ENCODE assay signal across 1 cellular context in genomic region chr11:102622258-102622657, GRCh38.
A peak's percentile ranks its signal among the peaks of the same experiment; 100 is the strongest.
TF ChIP-seq lines count a peak whose summit lies in the region.

No MANE protein-coding gene starts in this region.

TF ChIP-seq in HepG2, 621 proteins besides CTCF, POLR2A, EP300 and RAD21 (continued from another document and continues in another):
- no peak for TF ChIP-seq ZNF234 (CRISPR knock-in tag; conservative IDR thresholded peaks at IDR 0.05)
- TF ChIP-seq GZF1 (CRISPR knock-in tag; IDR thresholded peaks at IDR 0.05) = no peak
- no peak for TF ChIP-seq ZNF24 (IDR thresholded peaks at IDR 0.05)
- TF ChIP-seq ZNF577 (CRISPR knock-in tag; IDR thresholded peaks at IDR 0.05; ENCODE audit: borderline replicate concordance, low read depth) = no peak
- no peak for TF ChIP-seq SMAD9 (CRISPR knock-in tag; IDR thresholded peaks at IDR 0.05)
- TF ChIP-seq AHR (CRISPR knock-in tag; IDR thresholded peaks at IDR 0.05) = no peak
- no peak for TF ChIP-seq TERF1 (CRISPR knock-in tag; IDR thresholded peaks at IDR 0.05)
- no peak for TF ChIP-seq HNF1A (IDR thresholded peaks at IDR 0.05; ENCODE audit: low read depth)
- TF ChIP-seq HNF1A (CRISPR knock-in tag; IDR thresholded peaks at IDR 0.05; ENCODE audit: borderline replicate concordance) = no peak
- no peak for TF ChIP-seq ZNF513 (CRISPR knock-in tag; conservative IDR thresholded peaks at IDR 0.05)
- TF ChIP-seq POGZ (CRISPR knock-in tag; IDR thresholded peaks at IDR 0.05) = peak; percentile 78
- TF ChIP-seq, protein P1, sequence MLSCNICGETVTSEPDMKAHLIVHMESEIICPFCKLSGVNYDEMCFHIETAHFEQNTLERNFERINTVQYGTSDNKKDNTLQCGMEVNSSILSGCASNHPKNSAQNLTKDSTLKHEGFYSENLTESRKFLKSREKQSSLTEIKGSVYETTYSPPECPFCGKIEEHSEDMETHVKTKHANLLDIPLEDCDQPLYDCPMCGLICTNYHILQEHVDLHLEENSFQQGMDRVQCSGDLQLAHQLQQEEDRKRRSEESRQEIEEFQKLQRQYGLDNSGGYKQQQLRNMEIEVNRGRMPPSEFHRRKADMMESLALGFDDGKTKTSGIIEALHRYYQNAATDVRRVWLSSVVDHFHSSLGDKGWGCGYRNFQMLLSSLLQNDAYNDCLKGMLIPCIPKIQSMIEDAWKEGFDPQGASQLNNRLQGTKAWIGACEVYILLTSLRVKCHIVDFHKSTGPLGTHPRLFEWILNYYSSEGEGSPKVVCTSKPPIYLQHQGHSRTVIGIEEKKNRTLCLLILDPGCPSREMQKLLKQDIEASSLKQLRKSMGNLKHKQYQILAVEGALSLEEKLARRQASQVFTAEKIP (CRISPR knock-in tag; IDR thresholded peaks at IDR 0.05; ENCODE audit: borderline replicate concordance) = no peak
- 0 out of 2 replicates have a peak, but pooled peaks have one; percentile 52 for TF ChIP-seq ZBTB7B (CRISPR knock-in tag; IDR thresholded peaks at IDR 0.05)
- no peak for TF ChIP-seq E2F5 (CRISPR knock-in tag; conservative IDR thresholded peaks at IDR 0.05)
- no peak for TF ChIP-seq MTF2 (CRISPR knock-in tag; IDR thresholded peaks at IDR 0.05; ENCODE audit: borderline replicate concordance)
- no peak for TF ChIP-seq SOX6 (IDR thresholded peaks at IDR 0.05)
- TF ChIP-seq SOX6 (CRISPR knock-in tag; IDR thresholded peaks at IDR 0.05) = peak; percentile 58
- no peak for TF ChIP-seq ZNF3 (CRISPR knock-in tag; IDR thresholded peaks at IDR 0.05)
- TF ChIP-seq ZNF644 (CRISPR knock-in tag; IDR thresholded peaks at IDR 0.05; ENCODE audit: low read depth) = peak; percentile 72; the same call in 1 of the 2 replicates
- TF ChIP-seq BRD4 (CRISPR knock-in tag; IDR thresholded peaks at IDR 0.05) = no peak
- no peak for TF ChIP-seq HDAC6 (IDR thresholded peaks at IDR 0.05; ENCODE audit: low read depth, low read length)
- no peak for TF ChIP-seq HMGXB3 (CRISPR knock-in tag; IDR thresholded peaks at IDR 0.05; ENCODE audit: borderline replicate concordance)
- TF ChIP-seq, protein P2, sequence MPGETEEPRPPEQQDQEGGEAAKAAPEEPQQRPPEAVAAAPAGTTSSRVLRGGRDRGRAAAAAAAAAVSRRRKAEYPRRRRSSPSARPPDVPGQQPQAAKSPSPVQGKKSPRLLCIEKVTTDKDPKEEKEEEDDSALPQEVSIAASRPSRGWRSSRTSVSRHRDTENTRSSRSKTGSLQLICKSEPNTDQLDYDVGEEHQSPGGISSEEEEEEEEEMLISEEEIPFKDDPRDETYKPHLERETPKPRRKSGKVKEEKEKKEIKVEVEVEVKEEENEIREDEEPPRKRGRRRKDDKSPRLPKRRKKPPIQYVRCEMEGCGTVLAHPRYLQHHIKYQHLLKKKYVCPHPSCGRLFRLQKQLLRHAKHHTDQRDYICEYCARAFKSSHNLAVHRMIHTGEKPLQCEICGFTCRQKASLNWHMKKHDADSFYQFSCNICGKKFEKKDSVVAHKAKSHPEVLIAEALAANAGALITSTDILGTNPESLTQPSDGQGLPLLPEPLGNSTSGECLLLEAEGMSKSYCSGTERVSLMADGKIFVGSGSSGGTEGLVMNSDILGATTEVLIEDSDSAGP (CRISPR knock-in tag; IDR thresholded peaks at IDR 0.05; ENCODE audit: borderline replicate concordance) = no peak
- TF ChIP-seq KAT8 (CRISPR knock-in tag; IDR thresholded peaks at IDR 0.05) = peak; percentile 71
- no peak for TF ChIP-seq GATA4 (IDR thresholded peaks at IDR 0.05; ENCODE audit: borderline replicate concordance, low read depth)
- no peak for TF ChIP-seq ZNF891 (CRISPR knock-in tag; IDR thresholded peaks at IDR 0.05)
- TF ChIP-seq ZSCAN30 (CRISPR knock-in tag; IDR thresholded peaks at IDR 0.05) = no peak
- no peak for TF ChIP-seq ZNF737 (CRISPR knock-in tag; IDR thresholded peaks at IDR 0.05; ENCODE audit: borderline replicate concordance)
- TF ChIP-seq ZNF20 (CRISPR knock-in tag; IDR thresholded peaks at IDR 0.05) = no peak
- TF ChIP-seq GATAD2A (CRISPR knock-in tag; IDR thresholded peaks at IDR 0.05) = peak; percentile 52
- TF ChIP-seq, protein P3, sequence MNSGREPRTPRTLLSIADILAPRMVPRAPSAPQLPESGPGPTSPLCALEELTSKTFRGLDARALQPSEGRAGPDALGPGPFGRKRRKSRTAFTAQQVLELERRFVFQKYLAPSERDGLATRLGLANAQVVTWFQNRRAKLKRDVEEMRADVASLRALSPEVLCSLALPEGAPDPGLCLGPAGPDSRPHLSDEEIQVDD (CRISPR knock-in tag; IDR thresholded peaks at IDR 0.05; ENCODE audit: borderline replicate concordance) = no peak
- TF ChIP-seq SMYD3 (CRISPR knock-in tag; IDR thresholded peaks at IDR 0.05) = no peak
- TF ChIP-seq ZFY (CRISPR knock-in tag; IDR thresholded peaks at IDR 0.05) = no peak
- TF ChIP-seq SP140L (CRISPR knock-in tag; IDR thresholded peaks at IDR 0.05; ENCODE audit: borderline replicate concordance) = no peak
- TF ChIP-seq ZNF670 (CRISPR knock-in tag; IDR thresholded peaks at IDR 0.05; ENCODE audit: borderline replicate concordance) = no peak
- no peak for TF ChIP-seq REL (CRISPR knock-in tag; conservative IDR thresholded peaks at IDR 0.05)
- TF ChIP-seq FOXK2 (IDR thresholded peaks at IDR 0.05) = no peak
- TF ChIP-seq, protein P4, sequence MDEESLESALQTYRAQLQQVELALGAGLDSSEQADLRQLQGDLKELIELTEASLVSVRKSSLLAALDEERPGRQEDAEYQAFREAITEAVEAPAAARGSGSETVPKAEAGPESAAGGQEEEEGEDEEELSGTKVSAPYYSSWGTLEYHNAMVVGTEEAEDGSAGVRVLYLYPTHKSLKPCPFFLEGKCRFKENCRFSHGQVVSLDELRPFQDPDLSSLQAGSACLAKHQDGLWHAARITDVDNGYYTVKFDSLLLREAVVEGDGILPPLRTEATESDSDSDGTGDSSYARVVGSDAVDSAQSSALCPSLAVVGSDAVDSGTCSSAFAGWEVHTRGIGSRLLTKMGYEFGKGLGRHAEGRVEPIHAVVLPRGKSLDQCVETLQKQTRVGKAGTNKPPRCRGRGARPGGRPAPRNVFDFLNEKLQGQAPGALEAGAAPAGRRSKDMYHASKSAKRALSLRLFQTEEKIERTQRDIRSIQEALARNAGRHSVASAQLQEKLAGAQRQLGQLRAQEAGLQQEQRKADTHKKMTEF (CRISPR knock-in tag; IDR thresholded peaks at IDR 0.05) = no peak
- TF ChIP-seq STAG1 (CRISPR knock-in tag; IDR thresholded peaks at IDR 0.05) = no peak
- TF ChIP-seq TCF7 (IDR thresholded peaks at IDR 0.05; ENCODE audit: low read depth) = peak; percentile 10; the same call in 1 of the 2 replicates
- TF ChIP-seq, protein P5, sequence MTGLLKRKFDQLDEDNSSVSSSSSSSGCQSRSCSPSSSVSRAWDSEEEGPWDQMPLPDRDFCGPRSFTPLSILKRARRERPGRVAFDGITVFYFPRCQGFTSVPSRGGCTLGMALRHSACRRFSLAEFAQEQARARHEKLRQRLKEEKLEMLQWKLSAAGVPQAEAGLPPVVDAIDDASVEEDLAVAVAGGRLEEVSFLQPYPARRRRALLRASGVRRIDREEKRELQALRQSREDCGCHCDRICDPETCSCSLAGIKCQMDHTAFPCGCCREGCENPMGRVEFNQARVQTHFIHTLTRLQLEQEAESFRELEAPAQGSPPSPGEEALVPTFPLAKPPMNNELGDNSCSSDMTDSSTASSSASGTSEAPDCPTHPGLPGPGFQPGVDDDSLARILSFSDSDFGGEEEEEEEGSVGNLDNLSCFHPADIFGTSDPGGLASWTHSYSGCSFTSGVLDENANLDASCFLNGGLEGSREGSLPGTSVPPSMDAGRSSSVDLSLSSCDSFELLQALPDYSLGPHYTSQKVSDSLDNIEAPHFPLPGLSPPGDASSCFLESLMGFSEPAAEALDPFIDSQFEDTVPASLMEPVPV (CRISPR knock-in tag; IDR thresholded peaks at IDR 0.05) = no peak
- TF ChIP-seq HOXD1 (CRISPR knock-in tag; IDR thresholded peaks at IDR 0.05) = no peak
- TF ChIP-seq, protein P6, sequence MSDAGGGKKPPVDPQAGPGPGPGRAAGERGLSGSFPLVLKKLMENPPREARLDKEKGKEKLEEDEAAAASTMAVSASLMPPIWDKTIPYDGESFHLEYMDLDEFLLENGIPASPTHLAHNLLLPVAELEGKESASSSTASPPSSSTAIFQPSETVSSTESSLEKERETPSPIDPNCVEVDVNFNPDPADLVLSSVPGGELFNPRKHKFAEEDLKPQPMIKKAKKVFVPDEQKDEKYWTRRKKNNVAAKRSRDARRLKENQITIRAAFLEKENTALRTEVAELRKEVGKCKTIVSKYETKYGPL (CRISPR knock-in tag; IDR thresholded peaks at IDR 0.05) = no peak
